ENCODE assay signal across 24 cellular contexts in the genomic region with DNA sequence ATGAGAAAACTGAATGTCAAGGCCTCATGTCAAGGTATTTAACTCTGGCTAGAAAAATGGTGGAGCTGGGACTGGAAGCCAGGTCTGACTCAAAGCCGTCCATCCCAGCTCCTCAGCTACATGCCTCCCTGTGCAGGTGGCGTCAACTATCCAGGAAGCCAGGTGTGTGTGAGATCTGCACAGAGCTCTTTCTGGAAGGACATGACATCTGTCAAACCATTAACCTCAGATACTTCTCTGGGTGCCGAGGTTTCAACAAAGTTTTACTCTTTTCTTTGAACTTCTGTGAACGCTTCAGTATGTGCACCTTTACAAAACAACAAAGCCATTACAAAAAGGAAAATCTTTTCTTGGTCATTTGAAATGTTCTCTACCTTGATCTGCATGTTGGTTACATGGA. TPM values are rescaled to one million over a fixed set of nuclear protein-coding genes. Genes with fewer than 3 reads are reported as not detected.
DNase-seq lines count a peak whose midpoint lies in the region; ATAC-seq, FAIRE-seq and TF ChIP-seq lines count a peak whose summit lies in the region.
"Had no signal": no experiment of that assay in that cellular context is flagged by ENCODE, and none has a peak within 500 bp of the region (broad histone marks: within the 10 kb centered on the region; RNA-seq: fewer than 3 reads in every experiment).

No MANE protein-coding gene starts in this region.

- no peak overlapping the region for H3K23ac ChIP-seq in trophoblast cell (ENCODE audit: low read length)

- POLR2A ChIA-PET in activated CD4-positive, alpha-beta T cell treated with anti-CD3 and anti-CD28 coated beads for 36 hours (lab: Charles Lee), result no interaction called here
- POLR2A ChIA-PET in CD8-positive, alpha-beta T cell (lab: Charles Lee), result interaction anchor here (0.8 to 10.9 kb wide), 5 partner anchors 10 to 190 kb away, joined by 4 to 143 read pairs (median 6); a partner anchor contains a TSS

- peak; percentile 12 for ATAC-seq in activated CD4-positive, alpha-beta T cell treated with anti-CD3 and anti-CD28 coated beads for 36 hours
- ATAC-seq in CD8-positive, alpha-beta T cell, result peak; percentile 53
- ATAC-seq in HG03159 (IDR thresholded peaks at IDR 0.05; ENCODE audit: unreplicated experiment), result no peak
- ATAC-seq: activated CD4-positive, CD25-positive, alpha-beta regulatory T cell treated with anti-CD3 and anti-CD28 coated beads, Interleukin-2, amount 50 U/mL, for 24 hours had no signal

- peak overlapping the region; percentile 12 for H3K4me3 ChIP-seq in CD8-positive, alpha-beta T cell (ENCODE audit: low read depth, low read length)
- H3K4me3 ChIP-seq in trophoblast cell (ENCODE audit: low read depth, low read length), result no peak overlapping the region
- H3K4me3 ChIP-seq: lung, prostate gland had no signal

- peaks cover 45% of the 10 kb centered on the region for H3K36me3 ChIP-seq in CD8-positive, alpha-beta T cell (ENCODE audit: insufficient read depth, low read length)
- peaks cover 88 to 89% of the 10 kb centered on the region in 2 experiments for H3K36me3 ChIP-seq in trophoblast cell (ENCODE audit: control insufficient read depth in 1 of 2, insufficient read depth in 2 of 2, low read length in 2 of 2)

- no peaks in the 10 kb centered on the region for H3K27me3 Mint-ChIP-seq in activated CD4-positive, alpha-beta T cell treated with anti-CD3 and anti-CD28 coated beads for 36 hours
- no peaks in the 10 kb centered on the region for H3K27me3 Mint-ChIP-seq in CD8-positive, alpha-beta T cell (ENCODE audit: low read depth)
- H3K27me3 Mint-ChIP-seq in activated T-helper 1 cell treated with anti-CD3 and anti-CD28 coated beads, Interleukin-12 subunit alpha, Interleukin-12 subunit beta, Interleukin-2, Interleukin-4 antibody, amounts not matched to agents 30 ng/mL and 10 ng/mL and 1 ng/mL, durations not matched to agents 14 hours and 24 hours and 36 hours (ENCODE audit: insufficient read depth), result no peaks in the 10 kb centered on the region

- TF ChIP-seq POLR2A in GM12891 (IDR thresholded peaks at IDR 0.05; ENCODE audit: low read depth, low read length), result no peak

- H3K14ac ChIP-seq in trophoblast cell (ENCODE audit: low read length), result no peak overlapping the region

- WGBS in trophoblast cell (ENCODE audit: extremely low coverage, insufficient coverage, insufficient read length), result no CpG with 5 or more reads among the region's 4 CpGs

- H3K4ac ChIP-seq in trophoblast cell (ENCODE audit: low read depth, low read length), result no peak overlapping the region

- peaks cover 29% of the 10 kb centered on the region for H3K36me3 Mint-ChIP-seq in activated CD4-positive, alpha-beta T cell treated with anti-CD3 and anti-CD28 coated beads for 36 hours (ENCODE audit: low read depth)
- H3K36me3 Mint-ChIP-seq in CD8-positive, alpha-beta T cell, result peaks cover 86% of the 10 kb centered on the region
- peaks cover 22% of the 10 kb centered on the region for H3K36me3 Mint-ChIP-seq in activated T-helper 1 cell treated with anti-CD3 and anti-CD28 coated beads, Interleukin-12 subunit alpha, Interleukin-12 subunit beta, Interleukin-2, Interleukin-4 antibody, amounts not matched to agents 30 ng/mL and 10 ng/mL and 1 ng/mL, durations not matched to agents 14 hours and 24 hours and 36 hours (ENCODE audit: low read depth)

- peaks cover 47% of the 10 kb centered on the region for H3K4me1 Mint-ChIP-seq in activated CD4-positive, alpha-beta T cell treated with anti-CD3 and anti-CD28 coated beads for 36 hours
- peaks cover 67% of the 10 kb centered on the region for H3K4me1 Mint-ChIP-seq in CD8-positive, alpha-beta T cell (ENCODE audit: low read depth)
- peaks cover 44% of the 10 kb centered on the region for H3K4me1 Mint-ChIP-seq in activated T-helper 1 cell treated with anti-CD3 and anti-CD28 coated beads, Interleukin-12 subunit alpha, Interleukin-12 subunit beta, Interleukin-2, Interleukin-4 antibody, amounts not matched to agents 30 ng/mL and 10 ng/mL and 1 ng/mL, durations not matched to agents 14 hours and 24 hours and 36 hours (ENCODE audit: low read depth)

- H3K27ac Mint-ChIP-seq in activated CD4-positive, alpha-beta T cell treated with anti-CD3 and anti-CD28 coated beads for 36 hours, result peak overlapping the region; percentile 76
- H3K27ac Mint-ChIP-seq in CD8-positive, alpha-beta T cell, result peak overlapping the region; percentile 89
- peak overlapping the region; percentile 55 for H3K27ac Mint-ChIP-seq in activated T-helper 1 cell treated with anti-CD3 and anti-CD28 coated beads, Interleukin-12 subunit alpha, Interleukin-12 subunit beta, Interleukin-2, Interleukin-4 antibody, amounts not matched to agents 30 ng/mL and 10 ng/mL and 1 ng/mL, durations not matched to agents 14 hours and 24 hours and 36 hours

- CTCF ChIA-PET in activated CD4-positive, alpha-beta T cell treated with anti-CD3 and anti-CD28 coated beads for 36 hours (lab: Charles Lee), result interaction anchor here (0.5 to 3.8 kb wide), 8 partner anchors 9 to 188 kb away, joined by 3 to 20 read pairs (median 4); no protein-coding TSS in a partner anchor
- CTCF ChIA-PET in CD8-positive, alpha-beta T cell (lab: Charles Lee), result interaction anchor here (1.0 to 20.4 kb wide), 7 partner anchors 9 to 190 kb away, joined by 3 to 528 read pairs (median 4); a partner anchor contains a TSS

- H3K18ac ChIP-seq in trophoblast cell (ENCODE audit: low read length), result peak overlapping the region; percentile 33

- H2BK120ac ChIP-seq in trophoblast cell (ENCODE audit: insufficient read depth, low read length, poor library complexity), result no peak overlapping the region

- peak overlapping the region; percentile 39 for H3K27ac ChIP-seq in CD8-positive, alpha-beta T cell (ENCODE audit: low read depth, low read length)
- H3K27ac ChIP-seq in trophoblast cell (ENCODE audit: low read depth, low read length), result no peak overlapping the region

- H4K12ac ChIP-seq in trophoblast cell (ENCODE audit: low read depth, low read length), result no peak overlapping the region

- no peak overlapping the region for H3K4me3 Mint-ChIP-seq in activated CD4-positive, alpha-beta T cell treated with anti-CD3 and anti-CD28 coated beads for 36 hours
- peak overlapping the region; percentile 59 for H3K4me3 Mint-ChIP-seq in CD8-positive, alpha-beta T cell
- no peak overlapping the region for H3K4me3 Mint-ChIP-seq in activated T-helper 1 cell treated with anti-CD3 and anti-CD28 coated beads, Interleukin-12 subunit alpha, Interleukin-12 subunit beta, Interleukin-2, Interleukin-4 antibody, amounts not matched to agents 30 ng/mL and 10 ng/mL and 1 ng/mL, durations not matched to agents 14 hours and 24 hours and 36 hours

- no peak overlapping the region for H4K91ac ChIP-seq in trophoblast cell (ENCODE audit: low read depth, low read length)

- no peak overlapping the region for H4K8ac ChIP-seq in trophoblast cell (ENCODE audit: low read depth, low read length)

- no peak for DNase-seq in activated CD4-positive, alpha-beta T cell treated with anti-CD3 and anti-CD28 coated beads for 36 hours
- DNase-seq in activated CD4-positive, alpha-beta T cell treated with anti-CD3 and anti-CD28 coated beads for 4 hours, result no peak
- no peak for DNase-seq in CD8-positive, alpha-beta T cell
- DNase-seq in activated T-helper 1 cell treated with anti-CD3 and anti-CD28 coated beads, Interleukin-12 subunit alpha, Interleukin-12 subunit beta, Interleukin-2, Interleukin-4 antibody, amounts not matched to agents 30 ng/mL and 10 ng/mL and 1 ng/mL, durations not matched to agents 14 hours and 24 hours and 36 hours (ENCODE audit: low spot score), result no peak
- DNase-seq in trophoblast cell (no peak), GM12891 (ENCODE audit: insufficient read length, low spot score) (no peak), NCI-H510A treated with DMSO at 0.1 percent for 48 hours (lab: John Stamatoyannopoulos, UW) (no peak)
- DNase-seq: activated CD8-positive, alpha-beta memory T cell treated with anti-CD3 and anti-CD28 coated beads, Interleukin-2, amount 50 U/mL, for 48 hours; Calu3; effector memory CD4-positive, alpha-beta T cell; KG1; NCI-H1694 treated with DMSO at 0.1 percent for 48 hours; NCI-H2227 treated with DMSO at 0.1 percent for 48 hours; NCI-H748 treated with DMSO at 0.1 percent for 48 hours had no signal

- no peak for TF ChIP-seq CTCF in CD8-positive, alpha-beta T cell (IDR thresholded peaks at IDR 0.05)

- H3K79me1 ChIP-seq in trophoblast cell (ENCODE audit: low read length), result peaks cover 24% of the 10 kb centered on the region

- FAIRE-seq in GM12891 (lab: Jason Lieb, UNC), result no peak
- FAIRE-seq: frontal cortex had no signal

- no peaks in the 10 kb centered on the region for H3K9me3 ChIP-seq in CD8-positive, alpha-beta T cell (ENCODE audit: low read length)
- no peaks in the 10 kb centered on the region for H3K9me3 ChIP-seq in trophoblast cell (ENCODE audit: insufficient read depth, low read depth, low read length)
- H3K9me3 ChIP-seq: prostate gland had no signal

- intact Hi-C loops in activated CD4-positive, alpha-beta T cell treated with anti-CD3 and anti-CD28 coated beads for 36 hours (cut with DNase I, micrococcal nuclease), result no loop called here
- intact Hi-C loops in CD8-positive, alpha-beta T cell (cut with DNase I, micrococcal nuclease), result no loop called here
- intact Hi-C loops in activated T-helper 1 cell treated with anti-CD3 and anti-CD28 coated beads, Interleukin-12 subunit alpha, Interleukin-12 subunit beta, Interleukin-2, Interleukin-4 antibody, amounts not matched to agents 30 ng/mL and 10 ng/mL and 1 ng/mL, durations not matched to agents 14 hours and 24 hours and 36 hours (cut with micrococcal nuclease), result no loop called here

- no peaks in the 10 kb centered on the region for H3K9me3 Mint-ChIP-seq in activated CD4-positive, alpha-beta T cell treated with anti-CD3 and anti-CD28 coated beads for 36 hours (ENCODE audit: low read depth)
- H3K9me3 Mint-ChIP-seq in CD8-positive, alpha-beta T cell, result no peaks in the 10 kb centered on the region
- H3K9me3 Mint-ChIP-seq in activated T-helper 1 cell treated with anti-CD3 and anti-CD28 coated beads, Interleukin-12 subunit alpha, Interleukin-12 subunit beta, Interleukin-2, Interleukin-4 antibody, amounts not matched to agents 30 ng/mL and 10 ng/mL and 1 ng/mL, durations not matched to agents 14 hours and 24 hours and 36 hours, result no peaks in the 10 kb centered on the region

- H2AFZ ChIP-seq in trophoblast cell (ENCODE audit: insufficient read depth, low read length, poor library complexity), result no peak overlapping the region

- H3K79me2 ChIP-seq in trophoblast cell (ENCODE audit: control insufficient read depth, insufficient read depth, low read length, poor library complexity), result peaks cover 8% of the 10 kb centered on the region

- H3K27me3 ChIP-seq in CD8-positive, alpha-beta T cell (ENCODE audit: insufficient read depth, low read length), result no peaks in the 10 kb centered on the region
- H3K27me3 ChIP-seq in trophoblast cell (ENCODE audit: insufficient read depth, low read length), result no peaks in the 10 kb centered on the region

- H3K4me2 ChIP-seq in trophoblast cell (ENCODE audit: low read length), result no peak overlapping the region

- H3K4me1 ChIP-seq in CD8-positive, alpha-beta T cell (ENCODE audit: insufficient read depth, low read length), result peaks cover 71% of the 10 kb centered on the region
- H3K4me1 ChIP-seq in trophoblast cell (ENCODE audit: control insufficient read depth in 1 of 2, insufficient read depth in 2 of 2, low read length in 2 of 2), result peaks cover 26 to 40% of the 10 kb centered on the region in 2 experiments

- no peak overlapping the region for H2BK5ac ChIP-seq in trophoblast cell (ENCODE audit: low read depth, low read length, poor library complexity)

- H2BK12ac ChIP-seq in trophoblast cell (ENCODE audit: low read length), result no peak overlapping the region

- H3K9ac ChIP-seq in trophoblast cell (ENCODE audit: low read length), result no peak overlapping the region

- H2AK5ac ChIP-seq in trophoblast cell (ENCODE audit: low read length), result no peak overlapping the region

RNA-seq across cellular contexts. Expression of a gene that starts 7.0 kb away (rescaled TPM):
- total RNA-seq in activated CD4-positive, alpha-beta T cell treated with anti-CD3 and anti-CD28 coated beads for 36 hours, result 1 to 10 TPM; 1.6 to 2.2 TPM
- total RNA-seq in CD8-positive, alpha-beta T cell, result 10 to 100 TPM; 17.2 to 21.9 TPM
- 5.6 and 8.8 TPM in 2 replicates for total RNA-seq in activated T-helper 1 cell treated with anti-CD3 and anti-CD28 coated beads, Interleukin-12 subunit alpha, Interleukin-12 subunit beta, Interleukin-2, Interleukin-4 antibody, amounts not matched to agents 30 ng/mL and 10 ng/mL and 1 ng/mL, durations not matched to agents 14 hours and 24 hours and 36 hours
- 41.1 and 44.2 TPM in 2 replicates for polyA plus RNA-seq in trophoblast cell (2013)
- 4.6 TPM for polyA plus RNA-seq in GM12891 (2012; ENCODE audit: low read depth, missing spikeins)

RNA-seq across cellular contexts. Expression of a gene that starts 29.7 kb away (rescaled TPM):
- 10 to 100 TPM; 13.8 to 17.6 TPM for total RNA-seq in activated CD4-positive, alpha-beta T cell treated with anti-CD3 and anti-CD28 coated beads for 36 hours
- total RNA-seq in CD8-positive, alpha-beta T cell, result 10 to 100 TPM; 26.1 to 26.5 TPM
- 76.7 and 78.3 TPM in 2 replicates for total RNA-seq in activated T-helper 1 cell treated with anti-CD3 and anti-CD28 coated beads, Interleukin-12 subunit alpha, Interleukin-12 subunit beta, Interleukin-2, Interleukin-4 antibody, amounts not matched to agents 30 ng/mL and 10 ng/mL and 1 ng/mL, durations not matched to agents 14 hours and 24 hours and 36 hours
- polyA plus RNA-seq in trophoblast cell (2013), result 0.19 and 0.25 TPM in 2 replicates
- polyA plus RNA-seq in GM12891 (2012; ENCODE audit: low read depth, missing spikeins), result 0.28 TPM
- total RNA-seq: A172, Calu3, chondrocyte, HT-29, kidney epithelial cell had no signal

RNA-seq across cellular contexts. Expression of a gene that starts 30.4 kb away (rescaled TPM):
- 10 to 100 TPM; 20.1 to 21.6 TPM for total RNA-seq in activated CD4-positive, alpha-beta T cell treated with anti-CD3 and anti-CD28 coated beads for 36 hours
- 10 to 100 TPM; 77.5 to 87.3 TPM for total RNA-seq in CD8-positive, alpha-beta T cell
- total RNA-seq in activated T-helper 1 cell treated with anti-CD3 and anti-CD28 coated beads, Interleukin-12 subunit alpha, Interleukin-12 subunit beta, Interleukin-2, Interleukin-4 antibody, amounts not matched to agents 30 ng/mL and 10 ng/mL and 1 ng/mL, durations not matched to agents 14 hours and 24 hours and 36 hours, result 17.3 and 24.9 TPM in 2 replicates
- 43.9 and 46.1 TPM in 2 replicates for polyA plus RNA-seq in trophoblast cell (2013)
- 12.7 TPM for polyA plus RNA-seq in GM12891 (2012; ENCODE audit: low read depth, missing spikeins)

RNA-seq across cellular contexts. Expression of a gene that starts 49.8 kb away (rescaled TPM):
- 100 to 1,000 TPM in 1 of 2 experiments, 10 to 100 TPM in 1; 77.3 to 105 TPM for total RNA-seq in activated CD4-positive, alpha-beta T cell treated with anti-CD3 and anti-CD28 coated beads for 36 hours
- under 1 TPM; 0.30 to 0.42 TPM for total RNA-seq in CD8-positive, alpha-beta T cell
- total RNA-seq in activated T-helper 1 cell treated with anti-CD3 and anti-CD28 coated beads, Interleukin-12 subunit alpha, Interleukin-12 subunit beta, Interleukin-2, Interleukin-4 antibody, amounts not matched to agents 30 ng/mL and 10 ng/mL and 1 ng/mL, durations not matched to agents 14 hours and 24 hours and 36 hours, result 450 and 455 TPM in 2 replicates
- polyA plus RNA-seq in trophoblast cell (2013), result 1.2 and 1.4 TPM in 2 replicates
- polyA plus RNA-seq in GM12891 (2012; ENCODE audit: low read depth, missing spikeins), result 2.4 TPM
- total RNA-seq: frontal cortex, temporal lobe had no signal
